ENCODE assay signal across 18 cellular contexts in genomic region chr16:49112754-49113153, GRCh38.
DNase-seq lines count a peak whose midpoint lies in the region; ATAC-seq and TF ChIP-seq lines count a peak whose summit lies in the region.
"Had no signal": no experiment of that assay in that cellular context is flagged by ENCODE, and none has a peak within 500 bp of the region (broad histone marks: within the 10 kb centered on the region; RNA-seq: fewer than 3 reads in every experiment).

No MANE protein-coding gene starts in this region.

- H3K27me3 ChIP-seq in right atrium auricular region (no peaks in the 10 kb centered on the region), right cardiac atrium (ENCODE audit: control insufficient read depth, insufficient read depth) (no peaks in the 10 kb centered on the region), rectal smooth muscle tissue (ENCODE audit: control insufficient read depth, insufficient read depth, low read length) (no peaks in the 10 kb centered on the region), trophoblast cell (ENCODE audit: insufficient read depth, low read length) (no peaks in the 10 kb centered on the region)
- H3K27me3 ChIP-seq: BE2C, MG63, Peyer's patch had no signal

- DNase-seq in Right ventricle myocardium inferior (ENCODE audit: missing footprints) (peak; percentile 74), right atrium auricular region (ENCODE audit: low spot score) (no peak), right cardiac atrium (peak; percentile 37 to 81 (median 69)), foreskin fibroblast (no peak), trophoblast cell (no peak)
- DNase-seq: BE2C; Caco-2; CD4-positive, CD25-positive, alpha-beta regulatory T cell; GM23248; Kasumi-1; MG63; NCI-H1092 treated with DMSO at 0.1 percent for 48 hours; Peyer's patch; SHP77 had no signal

- H3K4me1 ChIP-seq in right atrium auricular region: peaks cover 0 to 16% of the 10 kb centered on the region in 2 donors
- H3K4me1 ChIP-seq in right cardiac atrium (ENCODE audit: control insufficient read depth, insufficient read depth, low read length): peaks cover 2% of the 10 kb centered on the region
- peaks cover 2% of the 10 kb centered on the region for H3K4me1 ChIP-seq in rectal smooth muscle tissue (ENCODE audit: control insufficient read depth, insufficient read depth, low read length)
- H3K4me1 ChIP-seq in trophoblast cell (ENCODE audit: control insufficient read depth in 1 of 2, insufficient read depth in 2 of 2, low read length in 2 of 2): no peaks in the 10 kb centered on the region
- H3K4me1 ChIP-seq: BE2C, Caco-2, HAP-1, Peyer's patch had no signal

- H4K12ac ChIP-seq in trophoblast cell (ENCODE audit: low read depth, low read length): no peak overlapping the region

- H3K9ac ChIP-seq in rectal smooth muscle tissue (ENCODE audit: low read length): no peak overlapping the region
- no peak overlapping the region for H3K9ac ChIP-seq in trophoblast cell (ENCODE audit: low read length)
- H3K9ac ChIP-seq: GM23248 had no signal

- no peak overlapping the region for H2BK5ac ChIP-seq in trophoblast cell (ENCODE audit: low read depth, low read length, poor library complexity)

- no peak overlapping the region for H3K4ac ChIP-seq in trophoblast cell (ENCODE audit: low read depth, low read length)

- no peak overlapping the region for H2AFZ ChIP-seq in trophoblast cell (ENCODE audit: insufficient read depth, low read length, poor library complexity)
- H2AFZ ChIP-seq: GM23248 had no signal

- no peak overlapping the region for H4K8ac ChIP-seq in trophoblast cell (ENCODE audit: low read depth, low read length)

- ATAC-seq in Right ventricle myocardium inferior (peak; percentile 95), right cardiac atrium (peak; percentile 82 to 93), HG03457 (IDR thresholded peaks at IDR 0.05; ENCODE audit: unreplicated experiment) (no peak), HG02678 (IDR thresholded peaks at IDR 0.05; ENCODE audit: unreplicated experiment) (no peak)

- H3K4me3 ChIP-seq in right atrium auricular region (no peak overlapping the region), right cardiac atrium (ENCODE audit: low read length) (no peak overlapping the region), rectal smooth muscle tissue (ENCODE audit: low read length) (no peak overlapping the region), foreskin fibroblast (ENCODE audit: low read depth in 1 of 2, low read length in 2 of 2) (no peak overlapping the region), trophoblast cell (ENCODE audit: low read depth, low read length) (no peak overlapping the region)
- H3K4me3 ChIP-seq: GM23248, HAP-1, MG63, Peyer's patch had no signal

- H3K27ac ChIP-seq in right atrium auricular region: no peak overlapping the region
- H3K27ac ChIP-seq in right cardiac atrium (ENCODE audit: low read length): no peak overlapping the region
- H3K27ac ChIP-seq in rectal smooth muscle tissue (ENCODE audit: low read depth, low read length): peak overlapping the region; percentile 42
- H3K27ac ChIP-seq in trophoblast cell (ENCODE audit: low read depth, low read length): no peak overlapping the region
- H3K27ac ChIP-seq: GM23248, Peyer's patch had no signal

- no peak overlapping the region for H2BK12ac ChIP-seq in trophoblast cell (ENCODE audit: low read length)

- no peak overlapping the region for H3K14ac ChIP-seq in trophoblast cell (ENCODE audit: low read length)

- H2AK5ac ChIP-seq in trophoblast cell (ENCODE audit: low read length): no peak overlapping the region

- TF ChIP-seq CTCF in right atrium auricular region (IDR thresholded peaks at IDR 0.05) (no peak), foreskin fibroblast (IDR thresholded peaks at IDR 0.05; ENCODE audit: low read depth, low read length) (no peak)

- no peaks in the 10 kb centered on the region for H3K9me3 ChIP-seq in right atrium auricular region
- no peaks in the 10 kb centered on the region for H3K9me3 ChIP-seq in right cardiac atrium (ENCODE audit: control insufficient read depth, low read length)
- no peaks in the 10 kb centered on the region for H3K9me3 ChIP-seq in trophoblast cell (ENCODE audit: insufficient read depth, low read depth, low read length)
- H3K9me3 ChIP-seq: BE2C, Caco-2, HAP-1, MG63, Peyer's patch had no signal

- 26% methylated on average over 5 of the region's 5 CpGs for WGBS in right cardiac atrium
- WGBS in trophoblast cell (ENCODE audit: extremely low coverage, insufficient coverage, insufficient read length): no CpG with 5 or more reads among the region's 5 CpGs

- H3K36me3 ChIP-seq in right atrium auricular region: no peaks in the 10 kb centered on the region
- no peaks in the 10 kb centered on the region for H3K36me3 ChIP-seq in rectal smooth muscle tissue (ENCODE audit: control insufficient read depth, insufficient read depth, low read length)
- H3K36me3 ChIP-seq in trophoblast cell (ENCODE audit: control insufficient read depth in 1 of 2, insufficient read depth in 2 of 2, low read length in 2 of 2): no peaks in the 10 kb centered on the region
- H3K36me3 ChIP-seq: BE2C, HAP-1, MG63, Peyer's patch had no signal

- H4K91ac ChIP-seq in trophoblast cell (ENCODE audit: low read depth, low read length): no peak overlapping the region

- H3K18ac ChIP-seq in trophoblast cell (ENCODE audit: low read length): no peak overlapping the region

- H3K79me2 ChIP-seq in trophoblast cell (ENCODE audit: control insufficient read depth, insufficient read depth, low read length, poor library complexity): no peaks in the 10 kb centered on the region

- no peaks in the 10 kb centered on the region for H3K79me1 ChIP-seq in trophoblast cell (ENCODE audit: low read length)

- intact Hi-C loops in Right ventricle myocardium inferior (cut with DNase I) (no loop called here), right cardiac atrium (cut with DNase I) (no loop called here)

- no peak overlapping the region for H2BK120ac ChIP-seq in trophoblast cell (ENCODE audit: insufficient read depth, low read length, poor library complexity)

- no peak overlapping the region for H3K23ac ChIP-seq in trophoblast cell (ENCODE audit: low read length)

- H3K4me2 ChIP-seq in trophoblast cell (ENCODE audit: low read length): no peak overlapping the region

Comparison
In these comparisons a context has a peak if more than half of its experiments do, and no peak if none do; other contexts are left out.
1. DNase-seq: peak in Right ventricle myocardium inferior (single experiment) and right cardiac atrium (3 of 3); none in right atrium auricular region (single experiment), foreskin fibroblast (0 of 2) and trophoblast cell (0 of 2).
2. ATAC-seq: peak in Right ventricle myocardium inferior (single experiment) and right cardiac atrium (2 of 2); none in HG03457 (single experiment) and HG02678 (single experiment).